ENCODE assay signal across 21 cellular contexts in the genomic region with DNA sequence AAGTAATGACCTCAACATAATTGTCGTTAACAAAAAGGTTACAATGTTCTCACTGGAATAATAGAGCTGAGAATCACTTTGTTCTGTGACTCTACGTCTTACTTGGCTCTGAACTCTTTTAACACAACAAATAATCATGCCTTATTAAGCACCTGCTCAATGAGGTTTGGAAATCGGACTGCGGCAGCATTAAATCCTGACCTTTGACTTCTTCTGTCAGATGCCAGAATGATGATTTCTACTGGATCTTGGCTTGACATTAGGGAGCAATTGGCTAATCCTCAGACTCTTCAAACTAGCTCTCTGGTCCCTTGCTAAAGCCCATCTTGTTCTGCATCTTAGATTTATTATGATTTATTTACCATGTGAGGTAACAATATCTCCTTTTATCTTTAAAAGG.
DNase-seq lines count a peak whose midpoint lies in the region; ATAC-seq and TF ChIP-seq lines count a peak whose summit lies in the region.
"Had no signal": no experiment of that assay in that cellular context is flagged by ENCODE, and none has a peak within 500 bp of the region (broad histone marks: within the 10 kb centered on the region; RNA-seq: fewer than 3 reads in every experiment).

No MANE protein-coding gene starts in this region.

- DNase-seq in LHCN-M2 (ENCODE audit: low read depth) (peak; percentile 34), PC-3 (no peak), iris pigment epithelial cell (ENCODE audit: low read depth) (peak; percentile 8), progenitor cell of endocrine pancreas (ENCODE audit: low spot score, unreplicated experiment) (no peak), DMS153 treated with DMSO at 0.1 percent for 48 hours (lab: John Stamatoyannopoulos, UW; ENCODE audit: unreplicated experiment) (no peak), GM10266 (ENCODE audit: extremely low spot score) (no peak)
- DNase-seq: Caco-2; CD4-positive, alpha-beta T cell; DMS 273 treated with DMSO at 0.1 percent for 48 hours; DND-41; H9; Karpas-422; NCI-H1417; NCI-H187 treated with DMSO at 0.1 percent for 48 hours; NCI-H2107; NCI-H510A; SHP77 treated with DMSO at 0.1 percent for 48 hours; T-cell had no signal

- no peaks in the 10 kb centered on the region for H3K36me3 Mint-ChIP-seq in progenitor cell of endocrine pancreas (ENCODE audit: insufficient read depth)
- H3K36me3 Mint-ChIP-seq: T-cell had no signal

- H3K9me3 Mint-ChIP-seq in progenitor cell of endocrine pancreas (ENCODE audit: low read depth) = peaks cover 9% of the 10 kb centered on the region
- H3K9me3 Mint-ChIP-seq: CD4-positive, alpha-beta T cell had no signal

- CTCF ChIA-PET in PC-3 (lab: Charles Lee) = no interaction called here

- no peaks in the 10 kb centered on the region for H3K9me3 ChIP-seq in PC-3 (ENCODE audit: low read length)
- H3K9me3 ChIP-seq: BLaER1, Caco-2 had no signal

- no TSS peak for BruUV-seq in PC-3 (replicated peaks; lab: Mats Ljungman, UMichigan)

- H3K9me2 ChIP-seq in PC-3 (replicated peaks; ENCODE audit: low read length) = no peaks in the 10 kb centered on the region

- no peak overlapping the region for H3K4me2 ChIP-seq in PC-3 (ENCODE audit: low read length)
- H3K4me2 ChIP-seq: BLaER1 had no signal

- H3K27ac ChIP-seq in PC-3 (ENCODE audit: low read length) = no peak overlapping the region
- H3K27ac ChIP-seq: BLaER1, RWPE1 had no signal

- no peaks in the 10 kb centered on the region for H3F3A ChIP-seq in PC-3 (ENCODE audit: low read length, unreplicated experiment)

- no peaks in the 10 kb centered on the region for H3K4me1 ChIP-seq in PC-3 (ENCODE audit: insufficient read depth, low read length)
- H3K4me1 ChIP-seq: Caco-2 had no signal

- H3K79me2 ChIP-seq in PC-3 (ENCODE audit: low read length) = no peaks in the 10 kb centered on the region

- H3K4me3 Mint-ChIP-seq in progenitor cell of endocrine pancreas (ENCODE audit: low read depth) = no peak overlapping the region
- H3K4me3 Mint-ChIP-seq: CD4-positive, alpha-beta T cell; H9; T-cell had no signal

- 0 out of 2 replicates have a peak overlapping the region, but pooled peaks have one; percentile 36 for H2AFZ ChIP-seq in PC-3 (ENCODE audit: low read length)

- TF ChIP-seq CTCF in PC-3 (conservative IDR thresholded peaks at IDR 0.05; ENCODE audit: low read depth, low read length) (no peak), progenitor cell of endocrine pancreas (IDR thresholded peaks at IDR 0.05; ENCODE audit: unreplicated experiment) (no peak), GM10266 (IDR thresholded peaks at IDR 0.05; ENCODE audit: control insufficient read depth, insufficient read depth, low read depth, missing control alignments) (no peak)

- H3K27me3 Mint-ChIP-seq in progenitor cell of endocrine pancreas = no peaks in the 10 kb centered on the region
- H3K27me3 Mint-ChIP-seq: CD4-positive, alpha-beta T cell had no signal

- peak overlapping the region; percentile 26 for H3K27ac Mint-ChIP-seq in progenitor cell of endocrine pancreas
- H3K27ac Mint-ChIP-seq: CD4-positive, alpha-beta T cell; H9; T-cell had no signal

- H3K9ac ChIP-seq in PC-3 (ENCODE audit: low read length) = no peak overlapping the region
- H3K9ac ChIP-seq: BLaER1 had no signal

- no peaks in the 10 kb centered on the region for H3K36me3 ChIP-seq in PC-3 (ENCODE audit: low read depth, low read length)
- H3K36me3 ChIP-seq: BLaER1 had no signal

- no peak for ATAC-seq in PC-3
- no peak for ATAC-seq in HG02852 (IDR thresholded peaks at IDR 0.05; ENCODE audit: unreplicated experiment)
- ATAC-seq: T-cell had no signal

- H3K4me1 Mint-ChIP-seq in progenitor cell of endocrine pancreas (ENCODE audit: low read depth) = peaks cover 8% of the 10 kb centered on the region
- H3K4me1 Mint-ChIP-seq: T-cell had no signal

- POLR2A ChIA-PET in PC-3 (lab: Charles Lee; ENCODE audit: unreplicated experiment) = interaction anchor here (0.6 kb wide), 1 partner anchor 149 kb away, joined by 3 read pairs; no protein-coding TSS in a partner anchor

- no peak overlapping the region for H3K4me3 ChIP-seq in PC-3 (ENCODE audit: low read length)
- H3K4me3 ChIP-seq: BLaER1 had no signal

- no peaks in the 10 kb centered on the region for H4K20me1 ChIP-seq in PC-3 (ENCODE audit: low read length)
- H4K20me1 ChIP-seq: BLaER1 had no signal

- intact Hi-C loops in PC-3 (cut with micrococcal nuclease) = no loop called here

- H3K27me3 ChIP-seq in PC-3 (ENCODE audit: low read length) = no peaks in the 10 kb centered on the region
- H3K27me3 ChIP-seq: BLaER1 had no signal

Comparison
In these comparisons a context has a peak if more than half of its experiments do, and no peak if none do; other contexts are left out.
1. DNase-seq: peak in LHCN-M2 (single experiment) and iris pigment epithelial cell (single experiment); none in PC-3 (single experiment), progenitor cell of endocrine pancreas (single experiment), DMS153 treated with DMSO at 0.1 percent for 48 hours (single experiment) and GM10266 (single experiment).